10 cellular contexts compared by ENCODE assay signal in the genomic region with DNA sequence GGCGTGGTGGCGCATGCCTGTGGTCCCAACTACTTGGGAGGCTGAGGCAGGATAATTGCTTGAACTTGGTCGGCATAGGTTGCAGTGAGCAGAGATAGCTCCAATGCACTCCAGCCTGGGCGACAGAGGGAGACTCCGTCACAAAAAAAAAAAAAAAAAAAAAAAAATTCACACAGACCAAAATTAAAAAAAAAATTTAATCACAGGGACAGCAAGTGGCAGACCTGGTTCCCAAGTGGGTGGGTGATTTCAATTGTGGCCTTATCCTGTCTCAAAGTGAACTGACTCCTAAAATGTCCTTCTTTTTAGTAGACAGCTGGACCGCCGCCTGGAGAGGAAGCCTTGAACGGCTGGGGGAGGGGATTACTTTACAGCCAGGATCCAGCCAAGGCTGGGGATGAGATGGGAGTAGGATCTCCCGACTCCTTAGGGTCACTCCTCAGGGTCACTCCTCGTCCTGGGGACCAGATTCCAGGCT. TPM values are rescaled to one million over a fixed set of nuclear protein-coding genes. Genes with fewer than 3 reads are reported as not detected.
DNase-seq lines count a peak whose midpoint lies in the region; ATAC-seq and TF ChIP-seq lines count a peak whose summit lies in the region.
"Had no signal": no experiment of that assay in that cellular context is flagged by ENCODE, and none has a peak within 500 bp of the region (broad histone marks: within the 10 kb centered on the region; RNA-seq: fewer than 3 reads in every experiment).

No MANE protein-coding gene starts in this region.

- H3K4me3 Mint-ChIP-seq in activated CD8-positive, alpha-beta memory T cell treated with anti-CD3 and anti-CD28 coated beads, Interleukin-2, amount 10 ng/mL, durations not matched to agents 7 days and 5 days = no peak overlapping the region

- H3K36me3 Mint-ChIP-seq in activated CD8-positive, alpha-beta memory T cell treated with anti-CD3 and anti-CD28 coated beads, Interleukin-2, amount 10 ng/mL, durations not matched to agents 7 days and 5 days = no peaks in the 10 kb centered on the region

- H3K36me3 ChIP-seq in SK-N-MC (ENCODE audit: insufficient read depth, low read length) (no peaks in the 10 kb centered on the region), right atrium auricular region (no peaks in the 10 kb centered on the region), smooth muscle cell (ENCODE audit: low read depth) (no peaks in the 10 kb centered on the region)

- peak overlapping the region; percentile 92 for H3K4me3 ChIP-seq in SK-N-MC
- peak overlapping the region; percentile 21 to 57 for H3K4me3 ChIP-seq in right atrium auricular region
- H3K4me3 ChIP-seq in smooth muscle cell = peak overlapping the region; percentile 51

- no peaks in the 10 kb centered on the region for H3K79me2 ChIP-seq in smooth muscle cell (ENCODE audit: low read depth)

- H3K27me3 ChIP-seq in right atrium auricular region (peaks cover 0 to 13% of the 10 kb centered on the region in 2 donors), smooth muscle cell (ENCODE audit: low read depth) (peaks cover 76% of the 10 kb centered on the region)
- H3K27me3 ChIP-seq: body of pancreas had no signal

- H3K9me3 ChIP-seq in SK-N-MC (ENCODE audit: low read depth, low read length) (no peaks in the 10 kb centered on the region), right atrium auricular region (no peaks in the 10 kb centered on the region), smooth muscle cell (replicated peaks; ENCODE audit: low read depth) (no peaks in the 10 kb centered on the region)
- H3K9me3 ChIP-seq: body of pancreas had no signal

- no peak overlapping the region for H2AFZ ChIP-seq in smooth muscle cell (ENCODE audit: low read depth)

- DNase-seq in NCI-H82 (lab: John Stamatoyannopoulos, UW) (peak; percentile 81), NCI-H82 treated with DMSO at 0.1 percent for 48 hours (lab: John Stamatoyannopoulos, UW; ENCODE audit: unreplicated experiment) (no peak), SK-N-MC (ENCODE audit: low read depth, low spot score) (no peak), right atrium auricular region (ENCODE audit: low spot score) (no peak), smooth muscle cell (lab: John Stamatoyannopoulos, UW; ENCODE audit: unreplicated experiment) (no peak), HUDEP-2 (lab: John Stamatoyannopoulos, UW; ENCODE audit: unreplicated experiment in 76 of 76) (no peak), pons (ENCODE audit: low spot score) (no peak)
- no peak for DNase-seq in activated CD8-positive, alpha-beta memory T cell treated with anti-CD3 and anti-CD28 coated beads, Interleukin-2, amount 10 ng/mL, durations not matched to agents 7 days and 5 days

- 25% methylated on average over 10 of the region's 10 CpGs for WGBS in smooth muscle cell (ENCODE audit: low lambda C conversion rate)

- H3K4me2 ChIP-seq in smooth muscle cell = peak overlapping the region; percentile 91

- H3K4me1 ChIP-seq in right atrium auricular region (peaks cover 0 to 14% of the 10 kb centered on the region in 2 donors), smooth muscle cell (ENCODE audit: low read depth) (peaks cover 6% of the 10 kb centered on the region)

- no peak overlapping the region for H3K27ac Mint-ChIP-seq in activated CD8-positive, alpha-beta memory T cell treated with anti-CD3 and anti-CD28 coated beads, Interleukin-2, amount 10 ng/mL, durations not matched to agents 7 days and 5 days

- H3K9ac ChIP-seq in SK-N-MC (ENCODE audit: insufficient read length) (no peak overlapping the region), smooth muscle cell (ENCODE audit: low read depth) (no peak overlapping the region)

- no peaks in the 10 kb centered on the region for H3K9me3 Mint-ChIP-seq in activated CD8-positive, alpha-beta memory T cell treated with anti-CD3 and anti-CD28 coated beads, Interleukin-2, amount 10 ng/mL, durations not matched to agents 7 days and 5 days (ENCODE audit: low read depth)

- H3F3A ChIP-seq in smooth muscle cell (ENCODE audit: low read depth) = no peaks in the 10 kb centered on the region

- no peak for ATAC-seq in activated CD8-positive, alpha-beta memory T cell treated with anti-CD3 and anti-CD28 coated beads, Interleukin-2, amount 10 ng/mL, durations not matched to agents 7 days and 5 days

- no peak overlapping the region for H3K27ac ChIP-seq in SK-N-MC
- no peak overlapping the region for H3K27ac ChIP-seq in right atrium auricular region
- H3K27ac ChIP-seq in smooth muscle cell (ENCODE audit: low read depth) = no peak overlapping the region
- H3K27ac ChIP-seq: body of pancreas, C4-2B had no signal

- H3K4me1 Mint-ChIP-seq in activated CD8-positive, alpha-beta memory T cell treated with anti-CD3 and anti-CD28 coated beads, Interleukin-2, amount 10 ng/mL, durations not matched to agents 7 days and 5 days = peaks cover 10% of the 10 kb centered on the region

- TF ChIP-seq CTCF in right atrium auricular region (IDR thresholded peaks at IDR 0.05) (no peak), smooth muscle cell (IDR thresholded peaks at IDR 0.05; ENCODE audit: borderline replicate concordance, insufficient read depth, poor library complexity, severe bottlenecking) (no peak)

- peaks cover 50% of the 10 kb centered on the region for H3K27me3 Mint-ChIP-seq in activated CD8-positive, alpha-beta memory T cell treated with anti-CD3 and anti-CD28 coated beads, Interleukin-2, amount 10 ng/mL, durations not matched to agents 7 days and 5 days

- H4K20me1 ChIP-seq in smooth muscle cell (ENCODE audit: low read depth) = no peaks in the 10 kb centered on the region

- CTCF ChIA-PET in activated CD8-positive, alpha-beta memory T cell treated with anti-CD3 and anti-CD28 coated beads, Interleukin-2, amount 10 ng/mL, durations not matched to agents 7 days and 5 days (lab: Charles Lee) = interaction anchor here (1.0 to 3.4 kb wide), 6 partner anchors 10 to 195 kb away, joined by 3 to 16 read pairs (median 6); a partner anchor contains a TSS

RNA-seq across cellular contexts. Expression of a gene that starts 1.6 kb away (rescaled TPM):
- total RNA-seq in right atrium auricular region (1 to 10 TPM in 1 of 2 donors, under 1 TPM in 1; 0.19 to 1.0 TPM), smooth muscle cell (0.09 and 0.40 TPM in 2 replicates)
- polyA plus RNA-seq in smooth muscle cell = 0.19 and 0.94 TPM in 2 replicates
- total RNA-seq in activated CD8-positive, alpha-beta memory T cell treated with anti-CD3 and anti-CD28 coated beads, Interleukin-2, amount 10 ng/mL, durations not matched to agents 7 days and 5 days = 1 to 10 TPM; 1.1 to 1.2 TPM

RNA-seq across cellular contexts. Expression of a gene that starts 30.7 kb away (rescaled TPM):
- total RNA-seq in right atrium auricular region = 10 to 100 TPM; 81.8 to 82.8 TPM
- 41.4 and 46.4 TPM in 2 replicates for total RNA-seq in smooth muscle cell
- 54.4 and 55.2 TPM in 2 replicates for polyA plus RNA-seq in smooth muscle cell
- total RNA-seq in activated CD8-positive, alpha-beta memory T cell treated with anti-CD3 and anti-CD28 coated beads, Interleukin-2, amount 10 ng/mL, durations not matched to agents 7 days and 5 days = 10 to 100 TPM; 70.1 to 72.1 TPM

Comparison
In these comparisons a context has a peak if more than half of its experiments do, and no peak if none do; other contexts are left out.
1. H3K4me3 ChIP-seq: peak in every context shown above with its lines; median percentile 92 in SK-N-MC; 51 in smooth muscle cell; 39 in right atrium auricular region.